ENCODE assay signal across 34 cellular contexts in genomic region chrX:132125906-132126305, GRCh38. TPM values are rescaled to one million over a fixed set of nuclear protein-coding genes. Genes with fewer than 3 reads are reported as not detected.
"Had no signal": no experiment of that assay in that cellular context is flagged by ENCODE, and none has a peak within 500 bp of the region (broad histone marks: within the 10 kb centered on the region; RNA-seq: fewer than 3 reads in every experiment).

No MANE protein-coding gene starts in this region.

- H3K36me3 ChIP-seq: breast epithelium, cardiac muscle cell, gastrocnemius medialis, heart left ventricle had no signal

- H3K4me3 ChIP-seq: breast epithelium, cardiac muscle cell, coronary artery, dorsolateral prefrontal cortex, gastrocnemius medialis, heart left ventricle had no signal

- H3K27ac ChIP-seq: breast epithelium, cardiac muscle cell, coronary artery, dorsolateral prefrontal cortex, foreskin keratinocyte, gastrocnemius medialis, heart left ventricle had no signal

- H3K9me3 ChIP-seq: gastrocnemius medialis, heart left ventricle had no signal

- DNase-seq: activated CD4-positive, alpha-beta memory T cell treated with anti-CD3 and anti-CD28 coated beads for 36 hours; activated CD4-positive, alpha-beta T cell treated with anti-CD3 and anti-CD28 coated beads for 36 hours; activated CD4-positive, alpha-beta T cell treated with anti-CD3 and anti-CD28 coated beads, Interleukin-2, amount 10 ng/mL, durations not matched to agents 24 days and 14 days; activated CD4-positive, CD25-positive, alpha-beta regulatory T cell; activated CD4-positive, CD25-positive, alpha-beta regulatory T cell treated with anti-CD3 and anti-CD28 coated beads, Interleukin-2, amount 50 U/mL, for 72 hours; activated CD8-positive, alpha-beta memory T cell treated with anti-CD3 and anti-CD28 coated beads, Interleukin-2, amount 10 ng/mL, durations not matched to agents 7 days and 5 days; activated CD8-positive, alpha-beta memory T cell treated with anti-CD3 and anti-CD28 coated beads, Interleukin-2, amount 50 U/mL, for 4 hours; activated CD8-positive, alpha-beta T cell treated with anti-CD3 and anti-CD28 coated beads, Interleukin-2, amount 10 ng/mL, durations not matched to agents 7 days and 5 days; activated gamma-delta T cell; activated naive CD4-positive, alpha-beta T cell; activated naive CD4-positive, alpha-beta T cell treated with anti-CD3 and anti-CD28 coated beads, Interleukin-2, amount 10 ng/mL, durations not matched to agents 7 days and 5 days; activated naive CD8-positive, alpha-beta T cell treated with anti-CD3 and anti-CD28 coated beads, Interleukin-2, amount 10 ng/mL, durations not matched to agents 7 days and 5 days; activated T-cell treated with anti-CD3 and anti-CD28 coated beads, Interleukin-2, amount 50 U/mL, for 24 hours; activated T-cell treated with anti-CD3 and anti-CD28 coated beads, Interleukin-2, amount 50 U/mL, for 72 hours; central memory CD4-positive, alpha-beta T cell; cerebellar nuclear complex; dorsolateral prefrontal cortex; effector memory CD4-positive, alpha-beta T cell; endodermal cell; foreskin keratinocyte; gastrocnemius medialis; glutamatergic neuron; heart left ventricle; T-helper 2 cell had no signal

- H3K27me3 Mint-ChIP-seq: activated CD4-positive, alpha-beta memory T cell treated with anti-CD3 and anti-CD28 coated beads for 36 hours; activated CD4-positive, alpha-beta T cell treated with anti-CD3 and anti-CD28 coated beads for 36 hours; activated CD8-positive, alpha-beta memory T cell treated with anti-CD3 and anti-CD28 coated beads, Interleukin-2, amount 10 ng/mL, durations not matched to agents 7 days and 5 days; activated naive CD4-positive, alpha-beta T cell treated with anti-CD3 and anti-CD28 coated beads, Interleukin-2, amount 10 ng/mL, durations not matched to agents 7 days and 5 days; activated naive CD8-positive, alpha-beta T cell treated with anti-CD3 and anti-CD28 coated beads, Interleukin-2, amount 10 ng/mL, durations not matched to agents 7 days and 5 days; dendritic cell treated with granulocyte-macrophage colony-stimulating factor and Interleukin-4, amounts not matched to agents 40 ng/mL and 50 ng/mL, for 4 days had no signal

- H3K27ac Mint-ChIP-seq: activated CD4-positive, alpha-beta memory T cell treated with anti-CD3 and anti-CD28 coated beads for 36 hours; activated CD4-positive, alpha-beta T cell treated with anti-CD3 and anti-CD28 coated beads for 36 hours; activated CD4-positive, alpha-beta T cell treated with anti-CD3 and anti-CD28 coated beads, Interleukin-2, amount 10 ng/mL, durations not matched to agents 24 days and 14 days; activated CD8-positive, alpha-beta memory T cell treated with anti-CD3 and anti-CD28 coated beads, Interleukin-2, amount 10 ng/mL, durations not matched to agents 7 days and 5 days; activated CD8-positive, alpha-beta T cell treated with anti-CD3 and anti-CD28 coated beads, Interleukin-2, amount 10 ng/mL, durations not matched to agents 7 days and 5 days; activated naive CD4-positive, alpha-beta T cell treated with anti-CD3 and anti-CD28 coated beads, Interleukin-2, amount 10 ng/mL, durations not matched to agents 7 days and 5 days; activated naive CD4-positive, alpha-beta T cell treated with anti-CD3 and anti-CD28 coated beads, Interleukin-2, amount 50 U/mL, for 72 hours; activated naive CD8-positive, alpha-beta T cell treated with anti-CD3 and anti-CD28 coated beads, Interleukin-2, amount 10 ng/mL, durations not matched to agents 7 days and 5 days; activated T-cell treated with anti-CD3 and anti-CD28 coated beads, Interleukin-2, amount 50 U/mL, for 24 hours; activated T-cell treated with anti-CD3 and anti-CD28 coated beads, Interleukin-2, amount 50 U/mL, for 72 hours; brain; dendritic cell treated with granulocyte-macrophage colony-stimulating factor and Interleukin-4, amounts not matched to agents 40 ng/mL and 50 ng/mL, for 4 days; endodermal cell had no signal

- H3K27me3 ChIP-seq: cardiac muscle cell, foreskin keratinocyte, gastrocnemius medialis had no signal

- H3K4me1 ChIP-seq: breast epithelium, foreskin keratinocyte, gastrocnemius medialis, heart left ventricle had no signal

- ATAC-seq: activated CD4-positive, alpha-beta T cell treated with anti-CD3 and anti-CD28 coated beads for 36 hours; activated CD8-positive, alpha-beta memory T cell treated with anti-CD3 and anti-CD28 coated beads, Interleukin-2, amount 10 ng/mL, durations not matched to agents 7 days and 5 days; activated CD8-positive, alpha-beta T cell treated with anti-CD3 and anti-CD28 coated beads, Interleukin-2, amount 10 ng/mL, durations not matched to agents 7 days and 5 days; activated naive CD4-positive, alpha-beta T cell treated with anti-CD3 and anti-CD28 coated beads, Interleukin-2, amount 50 U/mL, for 72 hours; activated T-cell treated with anti-CD3 and anti-CD28 coated beads, Interleukin-2, amount 50 U/mL, for 72 hours; esophagus mucosa; foreskin keratinocyte; gastrocnemius medialis; heart left ventricle had no signal

- H3K4me1 Mint-ChIP-seq: activated CD4-positive, alpha-beta T cell treated with anti-CD3 and anti-CD28 coated beads for 36 hours; activated CD4-positive, alpha-beta T cell treated with anti-CD3 and anti-CD28 coated beads, Interleukin-2, amount 10 ng/mL, durations not matched to agents 24 days and 14 days; activated CD8-positive, alpha-beta memory T cell treated with anti-CD3 and anti-CD28 coated beads, Interleukin-2, amount 10 ng/mL, durations not matched to agents 7 days and 5 days; activated naive CD4-positive, alpha-beta T cell treated with anti-CD3 and anti-CD28 coated beads, Interleukin-2, amount 10 ng/mL, durations not matched to agents 7 days and 5 days; activated naive CD8-positive, alpha-beta T cell treated with anti-CD3 and anti-CD28 coated beads, Interleukin-2, amount 10 ng/mL, durations not matched to agents 7 days and 5 days had no signal

- H3K36me3 Mint-ChIP-seq: activated CD4-positive, alpha-beta memory T cell treated with anti-CD3 and anti-CD28 coated beads for 36 hours; activated CD8-positive, alpha-beta memory T cell treated with anti-CD3 and anti-CD28 coated beads, Interleukin-2, amount 10 ng/mL, durations not matched to agents 7 days and 5 days; activated naive CD4-positive, alpha-beta T cell treated with anti-CD3 and anti-CD28 coated beads, Interleukin-2, amount 10 ng/mL, durations not matched to agents 7 days and 5 days; activated naive CD4-positive, alpha-beta T cell treated with anti-CD3 and anti-CD28 coated beads, Interleukin-2, amount 50 U/mL, for 72 hours; activated naive CD8-positive, alpha-beta T cell treated with anti-CD3 and anti-CD28 coated beads, Interleukin-2, amount 10 ng/mL, durations not matched to agents 7 days and 5 days; brain had no signal

- H3K9me3 Mint-ChIP-seq: activated CD4-positive, alpha-beta memory T cell treated with anti-CD3 and anti-CD28 coated beads for 36 hours; activated CD4-positive, alpha-beta T cell treated with anti-CD3 and anti-CD28 coated beads, Interleukin-2, amount 10 ng/mL, durations not matched to agents 24 days and 14 days; activated naive CD4-positive, alpha-beta T cell treated with anti-CD3 and anti-CD28 coated beads, Interleukin-2, amount 10 ng/mL, durations not matched to agents 7 days and 5 days; activated naive CD4-positive, alpha-beta T cell treated with anti-CD3 and anti-CD28 coated beads, Interleukin-2, amount 50 U/mL, for 72 hours; activated naive CD8-positive, alpha-beta T cell treated with anti-CD3 and anti-CD28 coated beads, Interleukin-2, amount 10 ng/mL, durations not matched to agents 7 days and 5 days; activated T-cell treated with anti-CD3 and anti-CD28 coated beads, Interleukin-2, amount 50 U/mL, for 24 hours; activated T-cell treated with anti-CD3 and anti-CD28 coated beads, Interleukin-2, amount 50 U/mL, for 72 hours; dendritic cell treated with granulocyte-macrophage colony-stimulating factor and Interleukin-4, amounts not matched to agents 40 ng/mL and 50 ng/mL, for 4 days; endodermal cell had no signal

- H3K4me3 Mint-ChIP-seq: activated CD4-positive, alpha-beta memory T cell treated with anti-CD3 and anti-CD28 coated beads for 36 hours; activated CD4-positive, alpha-beta T cell treated with anti-CD3 and anti-CD28 coated beads for 36 hours; activated CD4-positive, alpha-beta T cell treated with anti-CD3 and anti-CD28 coated beads, Interleukin-2, amount 10 ng/mL, durations not matched to agents 24 days and 14 days; activated CD8-positive, alpha-beta memory T cell treated with anti-CD3 and anti-CD28 coated beads, Interleukin-2, amount 10 ng/mL, durations not matched to agents 7 days and 5 days; activated CD8-positive, alpha-beta T cell treated with anti-CD3 and anti-CD28 coated beads, Interleukin-2, amount 10 ng/mL, durations not matched to agents 7 days and 5 days; activated naive CD4-positive, alpha-beta T cell treated with anti-CD3 and anti-CD28 coated beads, Interleukin-2, amount 10 ng/mL, durations not matched to agents 7 days and 5 days; activated naive CD8-positive, alpha-beta T cell treated with anti-CD3 and anti-CD28 coated beads, Interleukin-2, amount 10 ng/mL, durations not matched to agents 7 days and 5 days; activated T-cell treated with anti-CD3 and anti-CD28 coated beads, Interleukin-2, amount 50 U/mL, for 24 hours; activated T-cell treated with anti-CD3 and anti-CD28 coated beads, Interleukin-2, amount 50 U/mL, for 72 hours; brain; dendritic cell treated with granulocyte-macrophage colony-stimulating factor and Interleukin-4, amounts not matched to agents 40 ng/mL and 50 ng/mL, for 4 days; endodermal cell had no signal

RNA-seq across cellular contexts. Expression of gene FRMD7, which starts 1.9 kb away (rescaled TPM):
- total RNA-seq: activated CD4-positive, alpha-beta memory T cell treated with anti-CD3 and anti-CD28 coated beads for 36 hours; activated CD4-positive, alpha-beta T cell treated with anti-CD3 and anti-CD28 coated beads for 36 hours; activated CD4-positive, alpha-beta T cell treated with anti-CD3 and anti-CD28 coated beads, Interleukin-2, amount 10 ng/mL, durations not matched to agents 24 days and 14 days; activated CD8-positive, alpha-beta memory T cell treated with anti-CD3 and anti-CD28 coated beads for 36 hours; activated CD8-positive, alpha-beta memory T cell treated with anti-CD3 and anti-CD28 coated beads, Interleukin-2, amount 10 ng/mL, durations not matched to agents 7 days and 5 days; activated CD8-positive, alpha-beta T cell treated with anti-CD3 and anti-CD28 coated beads, Interleukin-2, amount 10 ng/mL, durations not matched to agents 7 days and 5 days; activated naive CD4-positive, alpha-beta T cell treated with anti-CD3 and anti-CD28 coated beads, Interleukin-2, amount 50 U/mL, for 72 hours; activated naive CD8-positive, alpha-beta T cell treated with anti-CD3 and anti-CD28 coated beads, Interleukin-2, amount 10 ng/mL, durations not matched to agents 7 days and 5 days; activated T-cell treated with anti-CD3 and anti-CD28 coated beads, Interleukin-2, amount 50 U/mL, for 72 hours; breast epithelium; cardiac muscle cell; endodermal cell; epithelial cell of proximal tubule; esophagus mucosa; foreskin keratinocyte; gastrocnemius medialis; T-helper 1 cell treated with Interleukin-12 subunit alpha and Interleukin-12 subunit beta and Interleukin-4 antibody, amounts not matched to agents 30 ng/mL and 1 ng/mL, for 36 hours had no signal
- polyA plus RNA-seq: cardiac muscle cell, foreskin keratinocyte had no signal
